ENCODE assay signal across 16 cellular contexts in the genomic region with DNA sequence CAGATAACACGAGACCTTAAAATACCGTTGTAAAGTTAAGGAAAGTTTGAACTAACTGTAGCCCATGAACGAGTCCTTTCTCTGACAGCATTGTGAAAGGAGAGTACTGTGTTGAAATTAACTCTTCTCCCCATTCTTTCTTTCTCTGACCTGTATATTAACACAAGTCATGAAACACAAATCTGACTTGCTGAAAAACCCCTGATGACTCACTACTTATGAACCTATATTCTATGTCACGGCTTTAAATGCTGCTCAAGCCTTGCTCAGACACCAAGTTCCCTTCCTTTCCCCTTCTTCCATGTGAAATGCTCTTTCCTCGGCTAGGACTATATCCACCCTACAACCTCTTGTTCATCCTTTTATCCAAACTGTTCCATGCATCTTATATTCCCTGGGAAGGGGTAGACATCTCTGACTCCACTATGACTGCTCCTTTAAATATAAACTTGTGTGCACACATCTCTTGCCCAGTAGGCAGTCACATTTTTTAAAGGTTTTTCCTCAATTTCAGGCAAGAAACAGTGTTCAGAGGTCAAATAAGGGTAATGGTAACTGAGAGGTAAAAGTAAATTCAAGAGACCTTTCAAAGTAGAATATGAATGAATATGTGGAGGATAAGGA.
DNase-seq lines count a peak whose midpoint lies in the region; ATAC-seq, FAIRE-seq and TF ChIP-seq lines count a peak whose summit lies in the region.
"Had no signal": no experiment of that assay in that cellular context is flagged by ENCODE, and none has a peak within 500 bp of the region (broad histone marks: within the 10 kb centered on the region; RNA-seq: fewer than 3 reads in every experiment).

No MANE protein-coding gene starts in this region.

- H3K23ac ChIP-seq in IMR-90 (ENCODE audit: low read depth, low read length), result no peak overlapping the region

- H3K27ac ChIP-seq in IMR-90 (ENCODE audit: insufficient read depth, low read length), result no peak overlapping the region

- no peak overlapping the region for H2BK120ac ChIP-seq in IMR-90 (ENCODE audit: low read depth, low read length)

- CTCF ChIA-PET in IMR-90 (lab: Yijun Ruan, JAX), result no interaction called here
- CTCF ChIA-PET in T-cell (lab: Charles Lee), result no interaction called here

- no peak overlapping the region for H3K4ac ChIP-seq in IMR-90 (ENCODE audit: low read depth, low read length)

- H3K36me3 ChIP-seq in IMR-90 (ENCODE audit: control insufficient read depth, insufficient read depth, low read length), result no peaks in the 10 kb centered on the region

- in situ Hi-C loops in GM13977 (cut with MboI; ENCODE audit: low pct_unique_long_range_greater_than_20kb, low sequenced_read_pairs, unreplicated experiment), result no loop called here
- in situ Hi-C loops in IMR-90 (cut with MboI; ENCODE audit: low sequenced_read_pairs), result no loop called here

- dilution Hi-C loops in IMR-90 (cut with HindIII; ENCODE audit: low sequenced_read_pairs, unreplicated experiment), result no loop called here

- no peaks in the 10 kb centered on the region for H3K9me1 ChIP-seq in IMR-90 (ENCODE audit: insufficient read depth, low read length)

- intact Hi-C loops in IMR-90 (cut with micrococcal nuclease), result no loop called here

- no peak overlapping the region for H3K14ac ChIP-seq in IMR-90 (replicated peaks; ENCODE audit: low read depth, low read length)

- H2BK5ac ChIP-seq in IMR-90 (ENCODE audit: low read depth, low read length, poor library complexity, severe bottlenecking), result no peak overlapping the region

- peak; percentile 96 for FAIRE-seq in H54 (lab: Jason Lieb, UNC)

- no peak overlapping the region for H2AFZ ChIP-seq in IMR-90 (replicated peaks; ENCODE audit: low read length, poor library complexity)

- TF ChIP-seq RAD21 in IMR-90 (IDR thresholded peaks at IDR 0.05; ENCODE audit: low read length), result no peak

- no peak overlapping the region for H2AK9ac ChIP-seq in IMR-90 (replicated peaks; ENCODE audit: low read depth, low read length, poor library complexity)

- POLR2A ChIA-PET in IMR-90 (lab: Charles Lee; ENCODE audit: unreplicated experiment), result no interaction called here
- POLR2A ChIA-PET in T-cell (lab: Charles Lee), result no interaction called here

- WGBS in IMR-90 (ENCODE audit: extremely low coverage in 2 of 2, insufficient read length in 1 of 2), 2 experiments, result no CpG with 5 or more reads among the region's 5 CpGs

- no peak overlapping the region for H3K56ac ChIP-seq in IMR-90 (ENCODE audit: extremely low read depth, insufficient read depth, low read length)

- TF ChIP-seq POLR2A in H54 (IDR thresholded peaks at IDR 0.05; ENCODE audit: low read depth, low read length) (no peak), IMR-90 (IDR thresholded peaks at IDR 0.05; ENCODE audit: low read depth, low read length) (no peak)

- no peak overlapping the region for H3K18ac ChIP-seq in IMR-90 (ENCODE audit: low read depth, low read length)

- H3K79me1 ChIP-seq in IMR-90 (ENCODE audit: low read depth in 1 of 2, low read length in 2 of 2), result no peaks in the 10 kb centered on the region

- no peaks in the 10 kb centered on the region for H3K36me3 Mint-ChIP-seq in T-cell
- H3K36me3 Mint-ChIP-seq: IgD-negative memory B cell had no signal

- peaks cover 0 to 5% (median 3%) of the 10 kb centered on the region in 3 donors for H3K9me3 Mint-ChIP-seq in T-cell
- H3K9me3 Mint-ChIP-seq: activated CD8-positive, alpha-beta T cell treated with anti-CD3 and anti-CD28 coated beads for 36 hours; activated naive CD8-positive, alpha-beta T cell treated with anti-CD3 and anti-CD28 coated beads, Interleukin-2, amount 50 U/mL, for 24 hours had no signal

- H2AK5ac ChIP-seq in IMR-90 (ENCODE audit: low read depth, low read length), result no peak overlapping the region

- DNase-seq in GM13977 (ENCODE audit: low spot score) (peak; percentile 4), H54 (ENCODE audit: insufficient read length, low spot score) (peak; percentile 4), IMR-90 (peak; percentile 83), fibroblast of gingiva (ENCODE audit: low read depth) (peak; percentile 35), NCI-H2171 (lab: John Stamatoyannopoulos, UW) (no peak), NCI-H2029 (lab: John Stamatoyannopoulos, UW) (no peak), T-cell (no peak)
- DNase-seq: activated CD8-positive, alpha-beta T cell treated with anti-CD3 and anti-CD28 coated beads for 36 hours; activated naive CD8-positive, alpha-beta T cell treated with anti-CD3 and anti-CD28 coated beads, Interleukin-2, amount 50 U/mL, for 24 hours; C1 segment of cervical spinal cord; GOT3; NCI-H2171 treated with DMSO at 0.1 percent for 48 hours; nucleus accumbens; stimulated activated CD4-positive, alpha-beta T cell treated with anti-CD3 and anti-CD28 coated beads, Interleukin-1b, Interleukin-23, amount 100 ng/mL, for 48 hours had no signal

- no peaks in the 10 kb centered on the region for H3K4me1 ChIP-seq in IMR-90 (ENCODE audit: control insufficient read depth, insufficient read depth, low read length)

- no peaks in the 10 kb centered on the region for H3K4me1 Mint-ChIP-seq in T-cell
- H3K4me1 Mint-ChIP-seq: activated naive CD8-positive, alpha-beta T cell treated with anti-CD3 and anti-CD28 coated beads, Interleukin-2, amount 50 U/mL, for 24 hours; IgD-negative memory B cell had no signal

- no peak overlapping the region for H2BK20ac ChIP-seq in IMR-90 (ENCODE audit: low read depth, low read length)

- ATAC-seq in IMR-90 (ENCODE audit: low read depth), result peak; percentile 77
- no peak for ATAC-seq in T-cell (replicated peaks in 1 of 4)
- ATAC-seq in HG02840 (IDR thresholded peaks at IDR 0.05; ENCODE audit: low FRiP score, unreplicated experiment), result no peak
- ATAC-seq: activated CD8-positive, alpha-beta T cell treated with anti-CD3 and anti-CD28 coated beads for 36 hours; activated naive CD8-positive, alpha-beta T cell treated with anti-CD3 and anti-CD28 coated beads, Interleukin-2, amount 50 U/mL, for 24 hours had no signal

- no peaks in the 10 kb centered on the region for H4K20me1 ChIP-seq in IMR-90 (ENCODE audit: insufficient read depth, low read length)

- H4K5ac ChIP-seq in IMR-90 (ENCODE audit: low read depth, low read length), result no peak overlapping the region

- no peaks in the 10 kb centered on the region for H3K27me3 ChIP-seq in IMR-90 (ENCODE audit: control insufficient read depth, insufficient read depth, low read length)

- TF ChIP-seq CTCF in GM13977 (IDR thresholded peaks at IDR 0.05; ENCODE audit: extremely low read depth, insufficient read depth, missing control alignments) (no peak), IMR-90 (conservative IDR thresholded peaks at IDR 0.05; ENCODE audit: low read depth, low read length) (no peak)

- no peak overlapping the region for H3K4me3 Mint-ChIP-seq in T-cell
- H3K4me3 Mint-ChIP-seq: activated CD8-positive, alpha-beta T cell treated with anti-CD3 and anti-CD28 coated beads for 36 hours; activated naive CD8-positive, alpha-beta T cell treated with anti-CD3 and anti-CD28 coated beads, Interleukin-2, amount 50 U/mL, for 24 hours; IgD-negative memory B cell had no signal

- no peak overlapping the region for H4K91ac ChIP-seq in IMR-90 (ENCODE audit: insufficient read depth, low read depth, low read length)

- H3K9me3 ChIP-seq in IMR-90 (ENCODE audit: control insufficient read depth, insufficient read depth, low read length), result no peaks in the 10 kb centered on the region

- H3K27me3 Mint-ChIP-seq in T-cell, result peaks cover 0 to 6% of the 10 kb centered on the region in 2 donors
- H3K27me3 Mint-ChIP-seq: activated CD8-positive, alpha-beta T cell treated with anti-CD3 and anti-CD28 coated beads for 36 hours; activated naive CD8-positive, alpha-beta T cell treated with anti-CD3 and anti-CD28 coated beads, Interleukin-2, amount 50 U/mL, for 24 hours; IgD-negative memory B cell had no signal

- no peak overlapping the region for H3K9ac ChIP-seq in IMR-90 (ENCODE audit: low read depth, low read length)

- no peak overlapping the region for H3K27ac Mint-ChIP-seq in T-cell
- H3K27ac Mint-ChIP-seq: activated CD8-positive, alpha-beta T cell treated with anti-CD3 and anti-CD28 coated beads for 36 hours; activated naive CD8-positive, alpha-beta T cell treated with anti-CD3 and anti-CD28 coated beads, Interleukin-2, amount 50 U/mL, for 24 hours; IgD-negative memory B cell had no signal

- H3K4me3 ChIP-seq in IMR-90 (ENCODE audit: insufficient read depth, low read depth, low read length), result no peak overlapping the region

- BruUV-seq in IMR-90 (replicated peaks; lab: Mats Ljungman, UMichigan), result no TSS peak

- no peak overlapping the region for H3K4me2 ChIP-seq in IMR-90 (ENCODE audit: low read depth, low read length)

- no peak overlapping the region for H2BK15ac ChIP-seq in IMR-90 (ENCODE audit: low read depth, low read length)

- H4K8ac ChIP-seq in IMR-90 (ENCODE audit: low read depth in 2 of 2, low read length in 2 of 2), result no peak overlapping the region

TF ChIP-seq in IMR-90, 13 proteins besides CTCF, POLR2A, EP300 and RAD21:
- TF ChIP-seq NFE2L2 (IDR thresholded peaks at IDR 0.05; ENCODE audit: low read depth, low read length) (peak; percentile 25; the same call in 1 of the 2 replicates), CHD1 (IDR thresholded peaks at IDR 0.05; ENCODE audit: low read depth, low read length) (no peak), MXI1 (IDR thresholded peaks at IDR 0.05; ENCODE audit: borderline replicate concordance, low read depth, low read length) (no peak), FOS (IDR thresholded peaks at IDR 0.05; ENCODE audit: low read depth, low read length) (no peak), CEBPB (IDR thresholded peaks at IDR 0.05; ENCODE audit: low read depth, low read length) (peak; percentile 26; the same call in 1 of the 2 replicates), MAFK (IDR thresholded peaks at IDR 0.05; ENCODE audit: low read depth, low read length) (no peak)
- TF ChIP-seq, protein P1, sequence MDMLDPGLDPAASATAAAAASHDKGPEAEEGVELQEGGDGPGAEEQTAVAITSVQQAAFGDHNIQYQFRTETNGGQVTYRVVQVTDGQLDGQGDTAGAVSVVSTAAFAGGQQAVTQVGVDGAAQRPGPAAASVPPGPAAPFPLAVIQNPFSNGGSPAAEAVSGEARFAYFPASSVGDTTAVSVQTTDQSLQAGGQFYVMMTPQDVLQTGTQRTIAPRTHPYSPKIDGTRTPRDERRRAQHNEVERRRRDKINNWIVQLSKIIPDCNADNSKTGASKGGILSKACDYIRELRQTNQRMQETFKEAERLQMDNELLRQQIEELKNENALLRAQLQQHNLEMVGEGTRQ (IDR thresholded peaks at IDR 0.05; ENCODE audit: low read depth, low read length), result no peak
TF ChIP-seq in IMR-90: peak in this region for 2.

Comparison
In these comparisons a context has a peak if more than half of its experiments do, and no peak if none do; other contexts are left out.
1. DNase-seq: peak in GM13977 (single experiment), H54 (single experiment), IMR-90 (single experiment) and fibroblast of gingiva (single experiment); none in NCI-H2171 (single experiment), NCI-H2029 (single experiment) and T-cell (0 of 34).